Comparison of ENCODE assay signal across 8 cellular contexts in genomic region chr11:46649180-46649738, GRCh38. TPM values are rescaled to one million over a fixed set of nuclear protein-coding genes. Genes with fewer than 3 reads are reported as not detected.
DNase-seq lines count a peak whose midpoint lies in the region; ATAC-seq and TF ChIP-seq lines count a peak whose summit lies in the region.

No MANE protein-coding gene starts in this region.

- H3K36me3 Mint-ChIP-seq in CD4-positive, alpha-beta memory T cell, result peaks cover 35 to 69% of the 10 kb centered on the region in 2 donors

- peaks cover 0 to 2% (median 0%) of the 10 kb centered on the region in 4 donors for H3K4me1 Mint-ChIP-seq in CD4-positive, alpha-beta memory T cell

- no peaks in the 10 kb centered on the region for H3K4me1 ChIP-seq in lower lobe of right lung
- peaks cover 0 to 28% (median 21%) of the 10 kb centered on the region in 4 donors for H3K4me1 ChIP-seq in tibial artery
- no peaks in the 10 kb centered on the region for H3K4me1 ChIP-seq in CD4-positive, alpha-beta memory T cell (ENCODE audit: insufficient read depth, low read length)

- intact Hi-C loops in lower lobe of right lung (cut with DNase I), result no loop called here
- intact Hi-C loops in tibial artery (cut with DNase I; ENCODE audit: low total_unique reads), result no loop called here
- intact Hi-C loops in CD4-positive, alpha-beta memory T cell (cut with micrococcal nuclease), result no loop called here

- POLR2A ChIA-PET in CD4-positive, alpha-beta memory T cell (lab: Charles Lee; ENCODE audit: partially characterized antibody), result no interaction called here

- H3K27ac Mint-ChIP-seq in CD4-positive, alpha-beta memory T cell, result no peak overlapping the region

- peak; percentile 46 for DNase-seq in NCI-H2107 (lab: John Stamatoyannopoulos, UW)
- DNase-seq in lower lobe of right lung, result no peak
- peak; percentile 79 to 87 for DNase-seq in tibial artery
- DNase-seq in CD4-positive, alpha-beta memory T cell, result no peak
- no peak for DNase-seq in DMS153 (lab: John Stamatoyannopoulos, UW)

- no peaks in the 10 kb centered on the region for H3K27me3 Mint-ChIP-seq in CD4-positive, alpha-beta memory T cell

- ATAC-seq in lower lobe of right lung (peak; percentile 9 to 64), GM21723 (IDR thresholded peaks at IDR 0.05; ENCODE audit: unreplicated experiment) (no peak), HG02571 (IDR thresholded peaks at IDR 0.05; ENCODE audit: unreplicated experiment) (no peak)

- H3K4me3 ChIP-seq in lower lobe of right lung, result no peak overlapping the region
- H3K4me3 ChIP-seq in tibial artery, result peak overlapping the region in 1 of 2 donors; percentile 19
- H3K4me3 ChIP-seq in CD4-positive, alpha-beta memory T cell (ENCODE audit: low read length in 2 of 2), result no peak overlapping the region

- CTCF ChIA-PET in CD4-positive, alpha-beta memory T cell (lab: Charles Lee; ENCODE audit: partially characterized antibody), result interaction anchor here (1.5 to 1.8 kb wide), 2 partner anchors 22 to 111 kb away, joined by 3 to 6 read pairs; no protein-coding TSS in a partner anchor

- H3K9me3 ChIP-seq in lower lobe of right lung (no peaks in the 10 kb centered on the region), tibial artery (no peaks in the 10 kb centered on the region)
- H3K9me3 ChIP-seq in CD4-positive, alpha-beta memory T cell (ENCODE audit: control insufficient read depth in 1 of 2, low read length in 2 of 2), result no peaks in the 10 kb centered on the region

- H3K9me3 Mint-ChIP-seq in CD4-positive, alpha-beta memory T cell, result no peaks in the 10 kb centered on the region

- TF ChIP-seq CTCF in lower lobe of right lung (IDR thresholded peaks at IDR 0.05), result no peak
- peak in 1 of 2 experiments; percentile 13 for TF ChIP-seq CTCF in tibial artery (IDR thresholded peaks at IDR 0.05)

- H3K36me3 ChIP-seq in lower lobe of right lung, result peaks cover 100% of the 10 kb centered on the region
- H3K36me3 ChIP-seq in tibial artery, result peaks cover 58 to 88% (median 60%) of the 10 kb centered on the region in 3 donors
- peaks cover 75% of the 10 kb centered on the region for H3K36me3 ChIP-seq in CD4-positive, alpha-beta memory T cell (ENCODE audit: insufficient read depth, low read length)

- H3K27me3 ChIP-seq in lower lobe of right lung (ENCODE audit: low read depth), result no peaks in the 10 kb centered on the region
- no peaks in the 10 kb centered on the region for H3K27me3 ChIP-seq in tibial artery
- H3K27me3 ChIP-seq in CD4-positive, alpha-beta memory T cell (ENCODE audit: insufficient read depth, low read length), result no peaks in the 10 kb centered on the region

- peak overlapping the region; percentile 93 for H3K27ac ChIP-seq in cingulate gyrus (ENCODE audit: low read depth, low read length)
- peak overlapping the region; percentile 50 for H3K27ac ChIP-seq in lower lobe of right lung
- peak overlapping the region; percentile 66 to 79 for H3K27ac ChIP-seq in tibial artery
- no peak overlapping the region for H3K27ac ChIP-seq in CD4-positive, alpha-beta memory T cell (ENCODE audit: low read depth, low read length)

- no peak overlapping the region for H3K4me3 Mint-ChIP-seq in CD4-positive, alpha-beta memory T cell

RNA-seq across cellular contexts. Expression of gene ATG13, which starts 31.9 kb away (rescaled TPM):
- total RNA-seq in lower lobe of right lung, result 54.4 TPM
- total RNA-seq in CD4-positive, alpha-beta memory T cell, result 10 to 100 TPM; 86.0 to 96.2 TPM
- 10 to 100 TPM; 64.2 to 66.0 TPM for polyA plus RNA-seq in CD4-positive, alpha-beta memory T cell

RNA-seq across cellular contexts. Expression of gene HARBI1, which starts 32.2 kb away (rescaled TPM):
- total RNA-seq in lower lobe of right lung, result 6.3 TPM
- total RNA-seq in CD4-positive, alpha-beta memory T cell, result 1 to 10 TPM; 7.2 to 9.4 TPM
- polyA plus RNA-seq in CD4-positive, alpha-beta memory T cell, result 10 to 100 TPM in 1 of 2 donors, 1 to 10 TPM in 1; 8.7 to 10.6 TPM

RNA-seq across cellular contexts. Expression of gene ARHGAP1, which starts 51.2 kb away (rescaled TPM):
- 67.4 TPM for total RNA-seq in lower lobe of right lung
- 10 to 100 TPM; 61.3 to 72.2 TPM for total RNA-seq in CD4-positive, alpha-beta memory T cell
- 10 to 100 TPM; 39.0 to 85.8 TPM for polyA plus RNA-seq in CD4-positive, alpha-beta memory T cell

RNA-seq across cellular contexts. Expression of gene ZNF408, which starts 51.6 kb away (rescaled TPM):
- total RNA-seq in lower lobe of right lung, result 8.6 TPM
- 10 to 100 TPM; 18.9 to 20.0 TPM for total RNA-seq in CD4-positive, alpha-beta memory T cell
- polyA plus RNA-seq in CD4-positive, alpha-beta memory T cell, result 10 to 100 TPM in 1 of 2 donors, 1 to 10 TPM in 1; 5.7 to 12.7 TPM

RNA-seq across cellular contexts. Expression of gene AMBRA1, which starts 55.4 kb away (rescaled TPM):
- total RNA-seq in lower lobe of right lung, result 39.9 TPM
- 10 to 100 TPM; 40.8 to 43.9 TPM for total RNA-seq in CD4-positive, alpha-beta memory T cell
- polyA plus RNA-seq in CD4-positive, alpha-beta memory T cell, result 10 to 100 TPM in 1 of 2 donors, 1 to 10 TPM in 1; 5.9 to 20.0 TPM

Comparison
In these comparisons a context has a peak if more than half of its experiments do, and no peak if none do; other contexts are left out.
1. DNase-seq: peak in NCI-H2107 (single experiment) and tibial artery (2 of 2); none in lower lobe of right lung (single experiment), CD4-positive, alpha-beta memory T cell (0 of 5) and DMS153 (single experiment).
2. ATAC-seq: peak in lower lobe of right lung (2 of 2); none in GM21723 (single experiment) and HG02571 (single experiment).